1 cellular context compared by ENCODE assay signal in genomic region chr2:136423516-136423996, GRCh38.
TF ChIP-seq lines count a peak whose summit lies in the region.

No MANE protein-coding gene starts in this region.

TF ChIP-seq in K562, 482 proteins besides CTCF, POLR2A, EP300 and RAD21 (continued from another document):
- TF ChIP-seq STAG1 (CRISPR knock-in tag; IDR thresholded peaks at IDR 0.05; ENCODE audit: borderline replicate concordance) = 0 out of 2 replicates have a peak, but pooled peaks have one; percentile 25
- TF ChIP-seq ETS2 (tag; IDR thresholded peaks at IDR 0.05; ENCODE audit: borderline replicate concordance, poor library complexity, severe bottlenecking) = no peak
- TF ChIP-seq, protein P1, sequence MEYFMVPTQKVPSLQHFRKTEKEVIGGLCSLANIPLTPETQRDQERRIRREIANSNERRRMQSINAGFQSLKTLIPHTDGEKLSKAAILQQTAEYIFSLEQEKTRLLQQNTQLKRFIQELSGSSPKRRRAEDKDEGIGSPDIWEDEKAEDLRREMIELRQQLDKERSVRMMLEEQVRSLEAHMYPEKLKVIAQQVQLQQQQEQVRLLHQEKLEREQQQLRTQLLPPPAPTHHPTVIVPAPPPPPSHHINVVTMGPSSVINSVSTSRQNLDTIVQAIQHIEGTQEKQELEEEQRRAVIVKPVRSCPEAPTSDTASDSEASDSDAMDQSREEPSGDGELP (CRISPR knock-in tag; IDR thresholded peaks at IDR 0.05; ENCODE audit: borderline replicate concordance) = peak; percentile 47; the same call in 1 of the 2 replicates
- no peak for TF ChIP-seq NFXL1 (CRISPR knock-in tag; IDR thresholded peaks at IDR 0.05)
- peak; percentile 16; the same call in 1 of the 2 replicates for TF ChIP-seq KLF16 (IDR thresholded peaks at IDR 0.05)
- TF ChIP-seq RB1 (IDR thresholded peaks at IDR 0.05; ENCODE audit: low read depth) = peak; percentile 51; the same call in 1 of the 2 replicates
- 0 out of 2 replicates have a peak, but pooled peaks have one; percentile 28 for TF ChIP-seq ZKSCAN1 (IDR thresholded peaks at IDR 0.05; ENCODE audit: low read depth, low read length)
- TF ChIP-seq PHF20 (IDR thresholded peaks at IDR 0.05; ENCODE audit: partially characterized antibody) = no peak
- 0 out of 2 replicates have a peak, but pooled peaks have one; percentile 66 for TF ChIP-seq ETV5 (CRISPR knock-in tag; IDR thresholded peaks at IDR 0.05; ENCODE audit: low read depth)
- TF ChIP-seq CC2D1A (IDR thresholded peaks at IDR 0.05) = 0 out of 2 replicates have a peak, but pooled peaks have one; percentile 30
- peak; percentile 76 for TF ChIP-seq ZBTB7A (IDR thresholded peaks at IDR 0.05; ENCODE audit: borderline replicate concordance, control insufficient read depth, low read depth, low read length)
- no peak for TF ChIP-seq RBBP5 (IDR thresholded peaks at IDR 0.05; ENCODE audit: borderline replicate concordance, insufficient read depth, low read length, poor library complexity, severe bottlenecking)
- no peak for TF ChIP-seq CEBPG (CRISPR knock-in tag; IDR thresholded peaks at IDR 0.05)
- TF ChIP-seq CEBPG (tag; conservative IDR thresholded peaks at IDR 0.05 in 1 of 2, IDR thresholded peaks at IDR 0.05 in 1 of 2) = no peak
- TF ChIP-seq TGIF2 (CRISPR knock-in tag; IDR thresholded peaks at IDR 0.05) = no peak
- TF ChIP-seq GABPA (tag; conservative IDR thresholded peaks at IDR 0.05; ENCODE audit: low read depth) = peak; percentile 27; the same call in 1 of the 2 replicates
- TF ChIP-seq NRF1 (conservative IDR thresholded peaks at IDR 0.05 in 1 of 2, IDR thresholded peaks at IDR 0.05 in 1 of 2) = peak; percentile 83 to 86
- no peak for TF ChIP-seq NFE2 (IDR thresholded peaks at IDR 0.05; ENCODE audit: low read depth)
- TF ChIP-seq HNRNPH1 (optimal IDR thresholded peaks at IDR 0.05; ENCODE audit: low read depth, low read length) = no peak
- 0 out of 2 replicates have a peak, but pooled peaks have one; percentile 55 for TF ChIP-seq MYNN (IDR thresholded peaks at IDR 0.05)
- TF ChIP-seq MYNN (CRISPR knock-in tag; IDR thresholded peaks at IDR 0.05) = no peak
- peak; percentile 45; the same call in 1 of the 2 replicates for TF ChIP-seq ESRRA (IDR thresholded peaks at IDR 0.05; ENCODE audit: borderline replicate concordance, low read depth)
- no peak for TF ChIP-seq HDAC2 (IDR thresholded peaks at IDR 0.05)
- peak; percentile 43 for TF ChIP-seq MGA (IDR thresholded peaks at IDR 0.05)
- no peak for TF ChIP-seq RBM25 (IDR thresholded peaks at IDR 0.05; ENCODE audit: low read depth, low read length, severe bottlenecking)
